In genomic region chr11:75384438-75385080, GRCh38 we compare ENCODE assay signal across 8 cellular contexts. TPM values are rescaled to one million over a fixed set of nuclear protein-coding genes. Genes with fewer than 3 reads are reported as not detected.
A peak's percentile ranks its signal among the peaks of the same experiment; 100 is the strongest.
DNase-seq lines count a peak whose midpoint lies in the region; ATAC-seq, FAIRE-seq and TF ChIP-seq lines count a peak whose summit lies in the region.

No MANE protein-coding gene starts in this region.

- no peaks in the 10 kb centered on the region for H3K9me2 ChIP-seq in OCI-LY7 (ENCODE audit: insufficient read depth, low read length)

- H2AFZ ChIP-seq in OCI-LY7 (ENCODE audit: low read length), result no peak overlapping the region
- H2AFZ ChIP-seq in endothelial cell of umbilical vein (ENCODE audit: low read depth, low read length), result peak overlapping the region; percentile 87

- BruUV-seq in OCI-LY7 (replicated peaks; lab: Mats Ljungman, UMichigan) (no TSS peak), endothelial cell of umbilical vein (replicated peaks; lab: Mats Ljungman, UMichigan) (no TSS peak)

- H4K20me1 ChIP-seq in OCI-LY7 (ENCODE audit: insufficient read depth, low read length) (no peaks in the 10 kb centered on the region), endothelial cell of umbilical vein (replicated peaks; ENCODE audit: control insufficient read depth, extremely low read depth, insufficient read depth, low read length) (no peaks in the 10 kb centered on the region)

- FAIRE-seq in endothelial cell of umbilical vein (lab: Jason Lieb, UNC), result peak; percentile 79

- TF ChIP-seq CTCF in HL-60 (IDR thresholded peaks at IDR 0.05; ENCODE audit: insufficient read depth, low read length) (peak; percentile 63), OCI-LY7 (conservative IDR thresholded peaks at IDR 0.05; ENCODE audit: low read length) (peak; percentile 99), endothelial cell of umbilical vein (IDR thresholded peaks at IDR 0.05; ENCODE audit: extremely low read depth in 1 of 2, insufficient read depth in 1 of 2, low read depth in 1 of 2, low read length in 2 of 2) (peak; percentile 95 to 97)

- no peak overlapping the region for H3K9ac ChIP-seq in endothelial cell of umbilical vein (replicated peaks; ENCODE audit: extremely low read depth, insufficient read depth, low read length)

- H3K27me3 ChIP-seq in HL-60 (ENCODE audit: insufficient read depth, poor library complexity, severe bottlenecking), result no peaks in the 10 kb centered on the region
- H3K27me3 ChIP-seq in endothelial cell of umbilical vein (ENCODE audit: control insufficient read depth in 2 of 2, insufficient read depth in 2 of 2, low read length in 2 of 2), result no peaks in the 10 kb centered on the region

- H3K4me2 ChIP-seq in OCI-LY7 (ENCODE audit: low read length) (no peak overlapping the region), endothelial cell of umbilical vein (ENCODE audit: insufficient read depth, low read length) (no peak overlapping the region)

- no peaks in the 10 kb centered on the region for H3K9me3 ChIP-seq in OCI-LY7 (ENCODE audit: low read length)
- no peaks in the 10 kb centered on the region for H3K9me3 ChIP-seq in endothelial cell of umbilical vein (replicated peaks; ENCODE audit: control insufficient read depth, insufficient read depth, low read length)

- peak; percentile 90 for DNase-seq in CD1c-positive myeloid dendritic cell (ENCODE audit: extremely low spot score)
- peak; percentile 52 to 59 for DNase-seq in HL-60 (ENCODE audit: low read depth in 1 of 2, low spot score in 1 of 2)
- DNase-seq in OCI-LY7 (ENCODE audit: low spot score), result peak; percentile 68
- DNase-seq in activated CD8-positive, alpha-beta memory T cell treated with anti-CD3 and anti-CD28 coated beads, Interleukin-2, amount 50 U/mL, for 48 hours, result peak; percentile 94
- DNase-seq in endothelial cell of umbilical vein (ENCODE audit: low read depth, low spot score), result peak; percentile 76
- DNase-seq in middle frontal gyrus (ENCODE audit: extremely low spot score, low spot score), result peak; percentile 77
- DNase-seq in stimulated activated CD8-positive, alpha-beta memory T cell treated with anti-CD3 and anti-CD28 coated beads, Interleukin-4, amount 100 ng/mL, for 48 hours, result peak; percentile 86

- H3K4me1 ChIP-seq in OCI-LY7 (ENCODE audit: insufficient read depth, low read length, poor library complexity, severe bottlenecking) (no peaks in the 10 kb centered on the region), endothelial cell of umbilical vein (ENCODE audit: control insufficient read depth, extremely low read depth, insufficient read depth, low read length) (peaks cover 17% of the 10 kb centered on the region)

- CTCF ChIA-PET in OCI-LY7 (lab: Charles Lee; ENCODE audit: unreplicated experiment) (interaction anchor here (2.7 kb wide), 1 partner anchor 104 kb away, joined by 10 read pairs; no protein-coding TSS in a partner anchor), endothelial cell of umbilical vein (lab: Charles Lee) (interaction anchor here (1.0 to 10.6 kb wide), 12 partner anchors 10 to 108 kb away, joined by 3 to 166 read pairs (median 6); partner anchors contain the start of gene ARRB1)

- H3K79me2 ChIP-seq in OCI-LY7 (ENCODE audit: insufficient read depth, low read depth, low read length), result no peaks in the 10 kb centered on the region
- H3K79me2 ChIP-seq in endothelial cell of umbilical vein (ENCODE audit: control insufficient read depth, insufficient read depth, low read length), result no peaks in the 10 kb centered on the region

- TF ChIP-seq POLR2A in endothelial cell of umbilical vein (IDR thresholded peaks at IDR 0.05; ENCODE audit: low read depth, low read length), result no peak

- intact Hi-C loops in OCI-LY7 (cut with micrococcal nuclease; ENCODE audit: unreplicated experiment), result loop anchor here (1.0 kb wide), 2 partner anchors 56 to 104 kb away; no protein-coding TSS in a partner anchor
- intact Hi-C loops in endothelial cell of umbilical vein (cut with micrococcal nuclease), result loop anchor here (1.0 to 5.0 kb wide), 5 partner anchors 32 to 109 kb away; no protein-coding TSS in a partner anchor

- H3K4me3 ChIP-seq in HL-60 (replicated peaks; ENCODE audit: insufficient read depth, low read length), result no peak overlapping the region
- no peak overlapping the region for H3K4me3 ChIP-seq in OCI-LY7 (ENCODE audit: low read depth, low read length, poor library complexity, severe bottlenecking)
- H3K4me3 ChIP-seq in endothelial cell of umbilical vein (replicated peaks in 1 of 3; ENCODE audit: insufficient read depth in 1 of 3, low read depth in 1 of 3, low read length in 3 of 3), result no peak overlapping the region

- H3K9me1 ChIP-seq in endothelial cell of umbilical vein (replicated peaks; ENCODE audit: control insufficient read depth, extremely low read depth, insufficient read depth, low read length), result no peaks in the 10 kb centered on the region

- H3K27ac ChIP-seq in HL-60 (replicated peaks), result no peak overlapping the region
- H3K27ac ChIP-seq in OCI-LY7 (ENCODE audit: low read depth, low read length, poor library complexity, severe bottlenecking), result no peak overlapping the region
- no peak overlapping the region for H3K27ac ChIP-seq in endothelial cell of umbilical vein (ENCODE audit: insufficient read depth, low read depth, low read length)

- H3K36me3 ChIP-seq in OCI-LY7 (ENCODE audit: insufficient read depth, low read length) (no peaks in the 10 kb centered on the region), endothelial cell of umbilical vein (ENCODE audit: control insufficient read depth in 2 of 2, extremely low read depth in 1 of 2, insufficient read depth in 2 of 2, low read length in 2 of 2) (no peaks in the 10 kb centered on the region)

- POLR2A ChIA-PET in OCI-LY7 (lab: Charles Lee) (no interaction called here), endothelial cell of umbilical vein (lab: Charles Lee) (no interaction called here)

- ATAC-seq in HG02884 (IDR thresholded peaks at IDR 0.05; ENCODE audit: unreplicated experiment), result no peak

- dilution Hi-C loops in endothelial cell of umbilical vein (cut with MboI; ENCODE audit: extremely low pct_ligation_motif_present, low sequenced_read_pairs), result no loop called here

TF ChIP-seq in endothelial cell of umbilical vein, 7 proteins besides CTCF, POLR2A, EP300 and RAD21:
- TF ChIP-seq MAX (IDR thresholded peaks at IDR 0.05; ENCODE audit: insufficient read depth, insufficient read length), result no peak
- TF ChIP-seq GATA2 (IDR thresholded peaks at IDR 0.05; ENCODE audit: insufficient read depth, insufficient read length, low read depth, low read length), result no peak
- no peak for TF ChIP-seq JUN (IDR thresholded peaks at IDR 0.05; ENCODE audit: borderline replicate concordance, insufficient read depth, insufficient read length, low read depth)
- no peak for TF ChIP-seq FOS (IDR thresholded peaks at IDR 0.05; ENCODE audit: borderline replicate concordance, insufficient read depth, low read length)
- no peak for TF ChIP-seq POLR2AphosphoS5 (IDR thresholded peaks at IDR 0.05; ENCODE audit: insufficient read depth, low read depth, low read length)
- TF ChIP-seq MYC (IDR thresholded peaks at IDR 0.05; ENCODE audit: low read depth, low read length), result no peak

RNA-seq across cellular contexts. Expression of gene RPS3, which starts 14.8 kb away (rescaled TPM):
- 3,268 and 3,417 TPM in 2 replicates for total RNA-seq in OCI-LY7 (2014; rRNA removed; shearing (Covaris generic))
- total RNA-seq in OCI-LY7 (2022), result 4,392 and 4,414 TPM in 2 replicates
- 2,836 and 2,973 TPM in 2 replicates for total RNA-seq in endothelial cell of umbilical vein
- polyA plus RNA-seq in endothelial cell of umbilical vein, result 3,219 and 3,734 TPM in 2 replicates
- 3,159 and 3,916 TPM in 2 replicates for polyA plus RNA-seq in endothelial cell of umbilical vein (2011; cell fraction: cytosol; rRNA removed)
- 1,354 and 1,373 TPM in 2 replicates for polyA plus RNA-seq in endothelial cell of umbilical vein (2011; cell fraction: nucleus; rRNA removed)
- polyA plus RNA-seq in endothelial cell of umbilical vein (2012), result 4,332 and 4,658 TPM in 2 replicates
- polyA minus RNA-seq in endothelial cell of umbilical vein, result 1,194 and 1,275 TPM in 2 replicates
- 1,153 TPM for polyA minus RNA-seq in endothelial cell of umbilical vein (2011; cell fraction: cytosol; rRNA and poly(A)+ RNA removed)
- polyA minus RNA-seq in endothelial cell of umbilical vein (2011; cell fraction: nucleus; rRNA and poly(A)+ RNA removed), result 141 and 185 TPM in 2 replicates

RNA-seq across cellular contexts. Expression of gene ARRB1, which starts 33.1 kb away (rescaled TPM):
- total RNA-seq in OCI-LY7 (2014; rRNA removed; shearing (Covaris generic)), result not detected in 2 replicates
- total RNA-seq in OCI-LY7 (2022) (not detected in 2 replicates), endothelial cell of umbilical vein (63.9 and 83.7 TPM in 2 replicates)
- 76.6 and 92.6 TPM in 2 replicates for polyA plus RNA-seq in endothelial cell of umbilical vein
- polyA plus RNA-seq in endothelial cell of umbilical vein (2011; cell fraction: cytosol; rRNA removed), result 95.5 and 102 TPM in 2 replicates
- 93.4 and 108 TPM in 2 replicates for polyA plus RNA-seq in endothelial cell of umbilical vein (2011; cell fraction: nucleus; rRNA removed)
- polyA plus RNA-seq in endothelial cell of umbilical vein (2012), result 41.0 and 44.6 TPM in 2 replicates
- 284 and 350 TPM in 2 replicates for polyA minus RNA-seq in endothelial cell of umbilical vein
- polyA minus RNA-seq in endothelial cell of umbilical vein (2011; cell fraction: cytosol; rRNA and poly(A)+ RNA removed), result 16.3 TPM
- polyA minus RNA-seq in endothelial cell of umbilical vein (2011; cell fraction: nucleus; rRNA and poly(A)+ RNA removed), result 109 and 112 TPM in 2 replicates

RNA-seq across cellular contexts. Expression of gene KLHL35, which starts 48.4 kb away (rescaled TPM):
- total RNA-seq in OCI-LY7 (2014; rRNA removed; shearing (Covaris generic)), result not detected in 2 replicates
- total RNA-seq in OCI-LY7 (2022) (0.21 TPM in 1 of 2 replicates, not detected in the other), endothelial cell of umbilical vein (0.97 and 1.2 TPM in 2 replicates)
- polyA plus RNA-seq in endothelial cell of umbilical vein, result 2.3 and 2.7 TPM in 2 replicates
- 1.0 and 1.7 TPM in 2 replicates for polyA plus RNA-seq in endothelial cell of umbilical vein (2011; cell fraction: cytosol; rRNA removed)
- 1.6 and 2.1 TPM in 2 replicates for polyA plus RNA-seq in endothelial cell of umbilical vein (2011; cell fraction: nucleus; rRNA removed)
- 0.52 and 1.1 TPM in 2 replicates for polyA plus RNA-seq in endothelial cell of umbilical vein (2012)
- polyA minus RNA-seq in endothelial cell of umbilical vein, result 1.1 and 1.3 TPM in 2 replicates
- polyA minus RNA-seq in endothelial cell of umbilical vein (2011; cell fraction: cytosol; rRNA and poly(A)+ RNA removed), result 9.7 TPM
- 0.38 and 1.7 TPM in 2 replicates for polyA minus RNA-seq in endothelial cell of umbilical vein (2011; cell fraction: nucleus; rRNA and poly(A)+ RNA removed)

Comparison
In these comparisons a context has a peak if more than half of its experiments do, and no peak if none do; other contexts are left out.
1. RNA of gene ARRB1, which starts 33.1 kb away (total RNA-seq): 63.9 to 83.7 TPM in endothelial cell of umbilical vein; not detected in OCI-LY7; every median in the first group is over 10 times any median in the second.
2. Peak in every context shown above with its lines, with median percentiles within 50 percentile points of each other: DNase-seq and CTCF ChIP-seq.